ENCODE assay signal across 8 cellular contexts in genomic region chr2:232696609-232697058, GRCh38. TPM values are rescaled to one million over a fixed set of nuclear protein-coding genes. Genes with fewer than 3 reads are reported as not detected.
DNase-seq lines count a peak whose midpoint lies in the region; ATAC-seq and TF ChIP-seq lines count a peak whose summit lies in the region.

No MANE protein-coding gene starts in this region.

- DNase-seq in activated naive CD4-positive, alpha-beta T cell treated with anti-CD3 and anti-CD28 coated beads, Interleukin-2, amount 50 U/mL, for 72 hours (ENCODE audit: low spot score in 2 of 2), result no peak
- DNase-seq in MCF 10A (ENCODE audit: unreplicated experiment) (no peak), mesothelial cell of epicardium (ENCODE audit: low spot score in 2 of 2, unreplicated experiment in 2 of 2) (no peak), uterus (no peak)
- DNase-seq in activated naive CD4-positive, alpha-beta T cell treated with anti-CD3 and anti-CD28 coated beads, Interleukin-2, amount 50 U/mL, for 16 hours, result no peak

- H3K27ac ChIP-seq in uterus, result peak overlapping the region; percentile 95 to 97

- no peaks in the 10 kb centered on the region for H3K9me3 ChIP-seq in uterus

- H3K36me3 Mint-ChIP-seq in activated naive CD4-positive, alpha-beta T cell treated with anti-CD3 and anti-CD28 coated beads, Interleukin-2, amount 50 U/mL, for 24 hours, result peaks cover 6% of the 10 kb centered on the region
- peaks cover 28 to 31% of the 10 kb centered on the region in 2 donors for H3K36me3 Mint-ChIP-seq in activated naive CD4-positive, alpha-beta T cell treated with anti-CD3 and anti-CD28 coated beads, Interleukin-2, amount 50 U/mL, for 72 hours
- peaks cover 14% of the 10 kb centered on the region for H3K36me3 Mint-ChIP-seq in MCF 10A (ENCODE audit: insufficient read depth, unreplicated experiment)
- H3K36me3 Mint-ChIP-seq in mesothelial cell of epicardium, result peaks cover 4% of the 10 kb centered on the region

- H3K9me3 Mint-ChIP-seq in activated naive CD4-positive, alpha-beta T cell treated with anti-CD3 and anti-CD28 coated beads, Interleukin-2, amount 50 U/mL, for 24 hours, result no peaks in the 10 kb centered on the region
- H3K9me3 Mint-ChIP-seq in activated naive CD4-positive, alpha-beta T cell treated with anti-CD3 and anti-CD28 coated beads, Interleukin-2, amount 50 U/mL, for 72 hours, result peaks cover 0 to 11% of the 10 kb centered on the region in 2 donors
- H3K9me3 Mint-ChIP-seq in MCF 10A (ENCODE audit: unreplicated experiment) (no peaks in the 10 kb centered on the region), mesothelial cell of epicardium (peaks cover 7% of the 10 kb centered on the region)

- POLR2A ChIA-PET in MCF 10A (lab: Yijun Ruan, JAX), result interaction anchor here (0.6 to 2.7 kb wide), 11 partner anchors 13 to 1772 kb away, joined by 3 to 5 read pairs (median 3); partner anchors contain the start of genes EIF4E2 and TIGD1

- H3K4me3 ChIP-seq in uterus, result peak overlapping the region; percentile 68 to 95

- TF ChIP-seq POLR2A in uterus (IDR thresholded peaks at IDR 0.05), result no peak

- H3K36me3 ChIP-seq in uterus, result no peaks in the 10 kb centered on the region

- peak overlapping the region; percentile 93 for H3K4me3 Mint-ChIP-seq in activated naive CD4-positive, alpha-beta T cell treated with anti-CD3 and anti-CD28 coated beads, Interleukin-2, amount 50 U/mL, for 24 hours
- peak overlapping the region; percentile 95 for H3K4me3 Mint-ChIP-seq in MCF 10A (ENCODE audit: unreplicated experiment)
- peak overlapping the region; percentile 96 for H3K4me3 Mint-ChIP-seq in mesothelial cell of epicardium

- TF ChIP-seq CTCF in MCF 10A (IDR thresholded peaks at IDR 0.05; ENCODE audit: unreplicated experiment), result no peak
- TF ChIP-seq CTCF in mesothelial cell of epicardium (IDR thresholded peaks at IDR 0.05; ENCODE audit: unreplicated experiment), result no peak
- no peak for TF ChIP-seq CTCF in uterus (IDR thresholded peaks at IDR 0.05)

- H3K27me3 ChIP-seq in uterus, result no peaks in the 10 kb centered on the region

- intact Hi-C loops in MCF 10A (cut with micrococcal nuclease), result no loop called here
- intact Hi-C loops in uterus (cut with DNase I; ENCODE audit: low total_unique reads), result no loop called here

- no peak for ATAC-seq in activated naive CD4-positive, alpha-beta T cell treated with anti-CD3 and anti-CD28 coated beads, Interleukin-2, amount 50 U/mL, for 72 hours
- ATAC-seq in HG03520 (IDR thresholded peaks at IDR 0.05; ENCODE audit: unreplicated experiment), result no peak
- no peak for ATAC-seq in HG02623 (IDR thresholded peaks at IDR 0.05; ENCODE audit: unreplicated experiment)

- BruUV-seq in MCF 10A (replicated peaks; lab: Mats Ljungman, UMichigan), result no TSS peak

- peaks cover 32% of the 10 kb centered on the region for H3K4me1 Mint-ChIP-seq in activated naive CD4-positive, alpha-beta T cell treated with anti-CD3 and anti-CD28 coated beads, Interleukin-2, amount 50 U/mL, for 24 hours
- H3K4me1 Mint-ChIP-seq in MCF 10A (ENCODE audit: insufficient read depth, unreplicated experiment) (peaks cover 26% of the 10 kb centered on the region), mesothelial cell of epicardium (peaks cover 33% of the 10 kb centered on the region)

- CTCF ChIA-PET in MCF 10A (lab: Yijun Ruan, JAX), result interaction anchor here (1.1 kb wide), 1 partner anchor 86 kb away, joined by 7 read pairs; no protein-coding TSS in a partner anchor

- peaks cover 7 to 18% of the 10 kb centered on the region in 2 donors for H3K4me1 ChIP-seq in uterus

- H3K27ac Mint-ChIP-seq in activated naive CD4-positive, alpha-beta T cell treated with anti-CD3 and anti-CD28 coated beads, Interleukin-2, amount 50 U/mL, for 24 hours, result peak overlapping the region; percentile 43
- H3K27ac Mint-ChIP-seq in activated naive CD4-positive, alpha-beta T cell treated with anti-CD3 and anti-CD28 coated beads, Interleukin-2, amount 50 U/mL, for 72 hours, result peak overlapping the region in 1 of 2 donors; percentile 95
- H3K27ac Mint-ChIP-seq in MCF 10A (ENCODE audit: low read depth, unreplicated experiment) (peak overlapping the region; percentile 93), mesothelial cell of epicardium (peak overlapping the region; percentile 88)

- H3K27me3 Mint-ChIP-seq in activated naive CD4-positive, alpha-beta T cell treated with anti-CD3 and anti-CD28 coated beads, Interleukin-2, amount 50 U/mL, for 24 hours, result no peaks in the 10 kb centered on the region
- H3K27me3 Mint-ChIP-seq in MCF 10A (ENCODE audit: insufficient read depth, unreplicated experiment) (no peaks in the 10 kb centered on the region), mesothelial cell of epicardium (ENCODE audit: low read depth) (no peaks in the 10 kb centered on the region)

RNA-seq across cellular contexts. Expression of gene GIGYF2, which starts 0.5 kb away (rescaled TPM):
- total RNA-seq in activated naive CD4-positive, alpha-beta T cell treated with anti-CD3 and anti-CD28 coated beads, Interleukin-2, amount 50 U/mL, for 72 hours, result 10 to 100 TPM; 63.4 to 64.7 TPM
- total RNA-seq in MCF 10A (2022) (71.1 and 90.3 TPM in 2 replicates), mesothelial cell of epicardium (75.3 to 78.8 TPM (median 76.9 TPM) in 3 replicates), uterus (100 to 1,000 TPM in 2 of 4 donors, 10 to 100 TPM in 2; 16.5 to 125 (median 97.3) TPM)
